ENCODE assay signal across 1 cellular context in the genomic region with DNA sequence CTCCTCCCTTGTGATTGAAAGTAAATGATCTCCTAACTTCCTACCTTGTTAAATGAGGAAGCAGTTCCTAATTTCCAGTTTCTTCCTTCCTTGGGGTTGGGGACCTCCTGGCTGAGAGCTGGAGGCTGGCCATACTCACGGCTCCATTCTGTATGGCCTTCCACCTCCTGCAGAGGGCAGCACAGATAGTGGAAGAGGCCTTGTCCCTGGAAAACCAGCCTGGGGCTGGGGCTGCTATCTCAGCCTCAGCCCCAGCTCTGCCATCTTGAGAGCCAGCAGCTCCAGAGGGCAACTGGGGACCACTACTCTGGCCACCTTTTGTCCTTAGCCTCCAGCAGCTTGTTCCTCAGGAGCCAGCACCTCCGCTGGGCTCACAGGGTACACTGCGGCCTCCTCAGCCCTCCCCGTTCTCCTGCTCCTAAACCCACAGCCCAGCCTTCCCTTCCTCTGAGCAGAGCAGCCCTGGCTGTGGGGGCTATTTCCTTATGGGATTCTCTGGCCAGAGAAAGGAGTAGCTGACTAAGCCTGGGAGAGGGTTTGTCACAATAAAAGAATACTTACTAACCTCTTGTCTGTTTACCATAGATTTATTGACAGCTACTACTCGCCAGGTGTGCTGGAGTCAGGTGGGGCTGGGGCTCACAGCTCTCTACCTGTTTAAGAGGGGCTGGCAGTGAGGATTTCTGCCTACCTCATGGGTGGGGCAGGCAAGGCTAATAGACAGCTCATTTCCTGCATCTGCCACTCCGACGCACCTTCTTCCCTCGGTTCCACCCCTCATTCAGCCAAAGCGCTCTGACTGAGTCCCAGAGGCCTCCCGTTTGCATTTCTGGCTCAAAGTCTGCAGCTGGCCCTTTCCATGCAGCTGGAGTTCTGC.
A peak's percentile ranks its signal among the peaks of the same experiment; 100 is the strongest.
TF ChIP-seq lines count a peak whose summit lies in the region.

No MANE protein-coding gene starts in this region.

TF ChIP-seq in A549, 52 proteins besides CTCF, POLR2A, EP300 and RAD21:
- TF ChIP-seq CEBPB (IDR thresholded peaks at IDR 0.05): no peak
- no peak for TF ChIP-seq EHMT2 (IDR thresholded peaks at IDR 0.05; ENCODE audit: low read depth)
- TF ChIP-seq SMC3 (IDR thresholded peaks at IDR 0.05): peak; percentile 64
- TF ChIP-seq, protein P1, sequence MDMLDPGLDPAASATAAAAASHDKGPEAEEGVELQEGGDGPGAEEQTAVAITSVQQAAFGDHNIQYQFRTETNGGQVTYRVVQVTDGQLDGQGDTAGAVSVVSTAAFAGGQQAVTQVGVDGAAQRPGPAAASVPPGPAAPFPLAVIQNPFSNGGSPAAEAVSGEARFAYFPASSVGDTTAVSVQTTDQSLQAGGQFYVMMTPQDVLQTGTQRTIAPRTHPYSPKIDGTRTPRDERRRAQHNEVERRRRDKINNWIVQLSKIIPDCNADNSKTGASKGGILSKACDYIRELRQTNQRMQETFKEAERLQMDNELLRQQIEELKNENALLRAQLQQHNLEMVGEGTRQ (IDR thresholded peaks at IDR 0.05): no peak
